ENCODE assay signal across 15 cellular contexts in genomic region chr2:105308785-105309540, GRCh38. TPM values are rescaled to one million over a fixed set of nuclear protein-coding genes. Genes with fewer than 3 reads are reported as not detected.
DNase-seq lines count a peak whose midpoint lies in the region; ATAC-seq and TF ChIP-seq lines count a peak whose summit lies in the region.
"Had no signal": no experiment of that assay in that cellular context is flagged by ENCODE, and none has a peak within 500 bp of the region (broad histone marks: within the 10 kb centered on the region; RNA-seq: fewer than 3 reads in every experiment).

No MANE protein-coding gene starts in this region.

- H3K4me1 ChIP-seq in left lung (peaks cover 0 to 21% of the 10 kb centered on the region in 2 donors), tibial nerve (peaks cover 0 to 7% (median 0%) of the 10 kb centered on the region in 4 donors)

- no peaks in the 10 kb centered on the region for H3K36me3 Mint-ChIP-seq in natural killer cell
- H3K36me3 Mint-ChIP-seq in natural killer cell treated with Interleukin-12 subunit alpha and Interleukin-12 subunit beta and Interleukin-15 and Interleukin-18, amount 100 ng/mL, for 72 hours = peaks cover 4% of the 10 kb centered on the region

- no peak for TF ChIP-seq CTCF in natural killer cell (IDR thresholded peaks at IDR 0.05)
- no peak for TF ChIP-seq CTCF in left lung (IDR thresholded peaks at IDR 0.05)
- no peak for TF ChIP-seq CTCF in tibial nerve (IDR thresholded peaks at IDR 0.05)

- no peak overlapping the region for H3K27ac ChIP-seq in left lung
- no peak overlapping the region for H3K27ac ChIP-seq in tibial nerve

- 77 to 79% methylated on average over 14 of the region's 14 CpGs for WGBS in tibial nerve, 2 donors

- H3K9me3 ChIP-seq in left lung (no peaks in the 10 kb centered on the region), tibial nerve (no peaks in the 10 kb centered on the region)

- H3K27me3 Mint-ChIP-seq in natural killer cell (ENCODE audit: low read depth in 2 of 2) = no peaks in the 10 kb centered on the region
- no peaks in the 10 kb centered on the region for H3K27me3 Mint-ChIP-seq in natural killer cell treated with Interleukin-12 subunit alpha and Interleukin-12 subunit beta and Interleukin-15 and Interleukin-18, amount 100 ng/mL, for 72 hours
- H3K27me3 Mint-ChIP-seq: activated T-cell treated with anti-CD3 and anti-CD28 coated beads, Interleukin-2, amount 50 U/mL, for 24 hours; IgD-negative memory B cell had no signal

- H3K36me3 ChIP-seq in left lung (peaks cover 0 to 43% of the 10 kb centered on the region in 2 donors), tibial nerve (peaks cover 2 to 37% (median 10%) of the 10 kb centered on the region in 3 donors)

- peak in 1 of 2 donors; percentile 19 for TF ChIP-seq EP300 in tibial nerve (IDR thresholded peaks at IDR 0.05)

- H3K27ac Mint-ChIP-seq in natural killer cell = peak overlapping the region; percentile 46 to 77
- peak overlapping the region in 1 of 2 donors; percentile 62 for H3K27ac Mint-ChIP-seq in natural killer cell treated with Interleukin-12 subunit alpha and Interleukin-12 subunit beta and Interleukin-15 and Interleukin-18, amount 100 ng/mL, for 72 hours
- H3K27ac Mint-ChIP-seq: activated T-cell treated with anti-CD3 and anti-CD28 coated beads, Interleukin-2, amount 50 U/mL, for 24 hours had no signal

- H3K4me3 ChIP-seq in left lung (no peak overlapping the region), tibial nerve (no peak overlapping the region)

- DNase-seq in natural killer cell (no peak), amniotic epithelial cell (ENCODE audit: low read depth) (peak; percentile 51), left lung (peak; percentile 48 to 75), tibial nerve (ENCODE audit: low spot score in 2 of 2) (no peak), ureter (ENCODE audit: low spot score) (no peak), NCI-H2081 (lab: John Stamatoyannopoulos, UW) (no peak), SW 1271 (lab: John Stamatoyannopoulos, UW) (no peak)
- DNase-seq in natural killer cell treated with Interleukin-12 subunit alpha and Interleukin-12 subunit beta and Interleukin-15 and Interleukin-18, amount 100 ng/mL, for 72 hours (ENCODE audit: low spot score) = no peak
- DNase-seq: activated CD4-positive, CD25-positive, alpha-beta regulatory T cell; activated T-cell treated with anti-CD3 and anti-CD28 coated beads, Interleukin-2, amount 50 U/mL, for 24 hours; kidney; NCI-H2171; occipital lobe; stimulated activated CD4-positive, alpha-beta T cell treated with anti-CD3 and anti-CD28 coated beads, Interleukin-1b, Interleukin-23, amount 100 ng/mL, for 48 hours had no signal

- TF ChIP-seq POLR2A in tibial nerve (IDR thresholded peaks at IDR 0.05) = no peak

- ATAC-seq in natural killer cell (no peak), left lung (peak; percentile 77)
- no peak for ATAC-seq in natural killer cell treated with Interleukin-12 subunit alpha and Interleukin-12 subunit beta and Interleukin-15 and Interleukin-18, amount 100 ng/mL, for 72 hours

- peaks cover 23 to 33% of the 10 kb centered on the region in 2 donors for H3K4me1 Mint-ChIP-seq in natural killer cell
- H3K4me1 Mint-ChIP-seq in natural killer cell treated with Interleukin-12 subunit alpha and Interleukin-12 subunit beta and Interleukin-15 and Interleukin-18, amount 100 ng/mL, for 72 hours (ENCODE audit: low read depth in 2 of 2) = peaks cover 21 to 30% of the 10 kb centered on the region in 2 donors

- H3K4me3 Mint-ChIP-seq in natural killer cell = no peak overlapping the region
- no peak overlapping the region for H3K4me3 Mint-ChIP-seq in natural killer cell treated with Interleukin-12 subunit alpha and Interleukin-12 subunit beta and Interleukin-15 and Interleukin-18, amount 100 ng/mL, for 72 hours
- H3K4me3 Mint-ChIP-seq: activated T-cell treated with anti-CD3 and anti-CD28 coated beads, Interleukin-2, amount 50 U/mL, for 24 hours; IgD-negative memory B cell had no signal

- no peaks in the 10 kb centered on the region for H3K9me3 Mint-ChIP-seq in natural killer cell
- H3K9me3 Mint-ChIP-seq in natural killer cell treated with Interleukin-12 subunit alpha and Interleukin-12 subunit beta and Interleukin-15 and Interleukin-18, amount 100 ng/mL, for 72 hours = no peaks in the 10 kb centered on the region
- H3K9me3 Mint-ChIP-seq: activated T-cell treated with anti-CD3 and anti-CD28 coated beads, Interleukin-2, amount 50 U/mL, for 24 hours; IgD-negative memory B cell had no signal

- intact Hi-C loops in natural killer cell (cut with micrococcal nuclease) (no loop called here), left lung (cut with DNase I) (no loop called here)

- H3K27me3 ChIP-seq in left lung = no peaks in the 10 kb centered on the region
- H3K27me3 ChIP-seq in tibial nerve = no peaks in the 10 kb centered on the region

RNA-seq across cellular contexts. Expression of gene TGFBRAP1, which starts 20.6 kb away (rescaled TPM):
- total RNA-seq in natural killer cell (10 to 100 TPM; 22.7 to 31.8 (median 27.7) TPM), left lung (10 to 100 TPM; 16.6 to 23.3 TPM), tibial nerve (10 to 100 TPM; 20.9 to 30.8 (median 23.2) TPM), ureter (22.9 TPM)
- 10 to 100 TPM; 19.9 to 38.0 TPM for total RNA-seq in natural killer cell treated with Interleukin-12 subunit alpha and Interleukin-12 subunit beta and Interleukin-15 and Interleukin-18, amount 100 ng/mL, for 72 hours

RNA-seq across cellular contexts. Expression of gene C2orf49, which starts 28.4 kb away (rescaled TPM):
- 10 to 100 TPM; 19.4 to 23.5 (median 23.2) TPM for total RNA-seq in natural killer cell
- 10 to 100 TPM; 16.5 to 17.6 TPM for total RNA-seq in natural killer cell treated with Interleukin-12 subunit alpha and Interleukin-12 subunit beta and Interleukin-15 and Interleukin-18, amount 100 ng/mL, for 72 hours
- total RNA-seq in left lung = 10 to 100 TPM; 15.7 TPM
- 10 to 100 TPM; 17.1 to 24.0 (median 20.4) TPM for total RNA-seq in tibial nerve
- 17.1 TPM for total RNA-seq in ureter

Comparison
In these comparisons a context has a peak if more than half of its experiments do, and no peak if none do; other contexts are left out.
1. DNase-seq: peak in amniotic epithelial cell (single experiment) and left lung (2 of 2); none in natural killer cell (single experiment), natural killer cell treated with Interleukin-12 subunit alpha and Interleukin-12 subunit beta and Interleukin-15 and Interleukin-18, amount 100 ng/mL, for 72 hours (single experiment), tibial nerve (0 of 2), ureter (single experiment), NCI-H2081 (0 of 2) and SW 1271 (0 of 2).